Comparison of ENCODE assay signal across 33 cellular contexts in the genomic region with DNA sequence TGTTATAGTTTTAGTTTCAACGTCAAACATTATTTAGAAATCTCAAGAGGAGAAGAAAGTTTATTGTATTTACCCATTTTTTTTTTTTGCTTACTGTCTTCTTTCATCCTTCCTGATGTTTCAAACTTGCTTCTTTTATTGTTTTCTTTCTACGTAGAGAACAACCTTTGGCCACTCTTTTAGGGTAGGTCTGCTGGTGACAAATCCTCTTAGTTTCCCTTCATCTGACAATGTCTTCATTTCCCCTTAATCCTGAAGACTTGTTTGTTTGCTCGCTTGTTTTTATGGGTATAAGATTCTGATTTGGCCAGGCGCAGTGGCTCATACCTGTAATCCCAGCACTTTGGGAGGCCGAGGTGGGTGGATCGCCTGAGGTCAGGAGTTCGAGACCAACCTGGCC.
"Had no signal": no experiment of that assay in that cellular context is flagged by ENCODE, and none has a peak within 500 bp of the region (broad histone marks: within the 10 kb centered on the region; RNA-seq: fewer than 3 reads in every experiment).

No MANE protein-coding gene starts in this region.

- DNase-seq: activated CD4-positive, alpha-beta memory T cell treated with anti-CD3 and anti-CD28 coated beads for 36 hours; activated CD4-positive, alpha-beta T cell treated with anti-CD3 and anti-CD28 coated beads for 36 hours; activated CD4-positive, alpha-beta T cell treated with anti-CD3 and anti-CD28 coated beads, Interleukin-2, amount 10 ng/mL, durations not matched to agents 24 days and 14 days; activated CD4-positive, CD25-positive, alpha-beta regulatory T cell; activated CD4-positive, CD25-positive, alpha-beta regulatory T cell treated with anti-CD3 and anti-CD28 coated beads, Interleukin-2, amount 50 U/mL, for 72 hours; activated CD8-positive, alpha-beta memory T cell treated with anti-CD3 and anti-CD28 coated beads, Interleukin-2, amount 10 ng/mL, durations not matched to agents 7 days and 5 days; activated CD8-positive, alpha-beta memory T cell treated with anti-CD3 and anti-CD28 coated beads, Interleukin-2, amount 50 U/mL, for 4 hours; activated CD8-positive, alpha-beta T cell treated with anti-CD3 and anti-CD28 coated beads, Interleukin-2, amount 10 ng/mL, durations not matched to agents 7 days and 5 days; activated effector memory CD4-positive, alpha-beta T cell treated with anti-CD3 and anti-CD28 coated beads, Interleukin-2, amount 50 U/mL, for 16 hours; activated naive CD4-positive, alpha-beta T cell treated with anti-CD3 and anti-CD28 coated beads for 36 hours; activated naive CD8-positive, alpha-beta T cell treated with anti-CD3 and anti-CD28 coated beads for 36 hours; activated naive CD8-positive, alpha-beta T cell treated with anti-CD3 and anti-CD28 coated beads, Interleukin-2, amount 50 U/mL, for 24 hours; activated T-cell treated with anti-CD3 and anti-CD28 coated beads, Interleukin-2, amount 50 U/mL, for 1 hour; activated T-cell treated with anti-CD3 and anti-CD28 coated beads, Interleukin-2, amount 50 U/mL, for 48 hours; adrenal gland; amygdala; aorta; body of pancreas; caudate nucleus; cerebellar nuclear complex; dorsolateral prefrontal cortex; effector memory CD4-positive, alpha-beta T cell; endodermal cell; foreskin fibroblast; T-helper 1 cell; T-helper 17 cell had no signal

- ATAC-seq: activated CD4-positive, alpha-beta T cell treated with anti-CD3 and anti-CD28 coated beads for 36 hours; activated CD8-positive, alpha-beta memory T cell treated with anti-CD3 and anti-CD28 coated beads, Interleukin-2, amount 10 ng/mL, durations not matched to agents 7 days and 5 days; activated CD8-positive, alpha-beta T cell treated with anti-CD3 and anti-CD28 coated beads, Interleukin-2, amount 10 ng/mL, durations not matched to agents 7 days and 5 days; activated naive CD8-positive, alpha-beta T cell treated with anti-CD3 and anti-CD28 coated beads, Interleukin-2, amount 50 U/mL, for 24 hours; body of pancreas; esophagus mucosa; T-helper 17 cell had no signal

- H3K9me3 Mint-ChIP-seq: activated CD4-positive, alpha-beta memory T cell treated with anti-CD3 and anti-CD28 coated beads for 36 hours; activated CD4-positive, alpha-beta T cell treated with anti-CD3 and anti-CD28 coated beads, Interleukin-2, amount 10 ng/mL, durations not matched to agents 24 days and 14 days; activated naive CD4-positive, alpha-beta T cell treated with anti-CD3 and anti-CD28 coated beads for 36 hours; activated naive CD4-positive, alpha-beta T cell treated with anti-CD3 and anti-CD28 coated beads, Interleukin-2, amount 50 U/mL, for 24 hours; activated naive CD8-positive, alpha-beta T cell treated with anti-CD3 and anti-CD28 coated beads for 36 hours; activated naive CD8-positive, alpha-beta T cell treated with anti-CD3 and anti-CD28 coated beads, Interleukin-2, amount 50 U/mL, for 24 hours; activated T-helper 1 cell treated with anti-CD3 and anti-CD28 coated beads, Interleukin-12 subunit alpha, Interleukin-12 subunit beta, Interleukin-2, Interleukin-4 antibody, amounts not matched to agents 30 ng/mL and 10 ng/mL and 1 ng/mL, durations not matched to agents 14 hours and 24 hours and 36 hours; activated T-helper 2 cell treated with anti-CD3 and anti-CD28 coated beads, Interferon-gamma antibody, Interleukin-2, Interleukin-4, amounts not matched to agents 10 μg/mL and 5 μg/mL and 100 μg/mL, durations not matched to agents 14 hours and 24 hours and 36 hours; endodermal cell; T-helper 2 cell treated with Interferon-gamma antibody and Interleukin-4, amounts not matched to agents 5 μg/mL and 100 μg/mL, for 36 hours had no signal

- H3K4me3 Mint-ChIP-seq: activated CD4-positive, alpha-beta memory T cell treated with anti-CD3 and anti-CD28 coated beads for 36 hours; activated CD4-positive, alpha-beta T cell treated with anti-CD3 and anti-CD28 coated beads for 36 hours; activated CD4-positive, alpha-beta T cell treated with anti-CD3 and anti-CD28 coated beads, Interleukin-2, amount 10 ng/mL, durations not matched to agents 24 days and 14 days; activated CD8-positive, alpha-beta memory T cell treated with anti-CD3 and anti-CD28 coated beads, Interleukin-2, amount 10 ng/mL, durations not matched to agents 7 days and 5 days; activated CD8-positive, alpha-beta T cell treated with anti-CD3 and anti-CD28 coated beads, Interleukin-2, amount 10 ng/mL, durations not matched to agents 7 days and 5 days; activated naive CD4-positive, alpha-beta T cell treated with anti-CD3 and anti-CD28 coated beads for 36 hours; activated naive CD4-positive, alpha-beta T cell treated with anti-CD3 and anti-CD28 coated beads, Interleukin-2, amount 50 U/mL, for 24 hours; activated naive CD8-positive, alpha-beta T cell treated with anti-CD3 and anti-CD28 coated beads for 36 hours; activated naive CD8-positive, alpha-beta T cell treated with anti-CD3 and anti-CD28 coated beads, Interleukin-2, amount 50 U/mL, for 24 hours; activated T-helper 1 cell treated with anti-CD3 and anti-CD28 coated beads, Interleukin-12 subunit alpha, Interleukin-12 subunit beta, Interleukin-2, Interleukin-4 antibody, amounts not matched to agents 30 ng/mL and 10 ng/mL and 1 ng/mL, durations not matched to agents 14 hours and 24 hours and 36 hours; dendritic cell treated with granulocyte-macrophage colony-stimulating factor and Interleukin-4, amounts not matched to agents 40 ng/mL and 50 ng/mL, for 4 days; endodermal cell; T-helper 17 cell; T-helper 2 cell treated with Interferon-gamma antibody and Interleukin-4, amounts not matched to agents 5 μg/mL and 100 μg/mL, for 36 hours had no signal

- H3K27me3 Mint-ChIP-seq: activated CD4-positive, alpha-beta T cell treated with anti-CD3 and anti-CD28 coated beads for 36 hours; activated naive CD4-positive, alpha-beta T cell treated with anti-CD3 and anti-CD28 coated beads, Interleukin-2, amount 50 U/mL, for 24 hours; activated naive CD8-positive, alpha-beta T cell treated with anti-CD3 and anti-CD28 coated beads for 36 hours; dendritic cell treated with granulocyte-macrophage colony-stimulating factor and Interleukin-4, amounts not matched to agents 40 ng/mL and 50 ng/mL, for 4 days had no signal

- H3K4me3 ChIP-seq: adrenal gland, body of pancreas, coronary artery, dorsolateral prefrontal cortex had no signal

- H3K9me3 ChIP-seq: adrenal gland, body of pancreas had no signal

- H3K36me3 ChIP-seq: adrenal gland had no signal

- H3K27ac Mint-ChIP-seq: activated CD4-positive, alpha-beta memory T cell treated with anti-CD3 and anti-CD28 coated beads for 36 hours; activated CD4-positive, alpha-beta T cell treated with anti-CD3 and anti-CD28 coated beads for 36 hours; activated CD4-positive, alpha-beta T cell treated with anti-CD3 and anti-CD28 coated beads, Interleukin-2, amount 10 ng/mL, durations not matched to agents 24 days and 14 days; activated CD8-positive, alpha-beta memory T cell treated with anti-CD3 and anti-CD28 coated beads, Interleukin-2, amount 10 ng/mL, durations not matched to agents 7 days and 5 days; activated CD8-positive, alpha-beta T cell treated with anti-CD3 and anti-CD28 coated beads, Interleukin-2, amount 10 ng/mL, durations not matched to agents 7 days and 5 days; activated naive CD4-positive, alpha-beta T cell treated with anti-CD3 and anti-CD28 coated beads for 36 hours; activated naive CD4-positive, alpha-beta T cell treated with anti-CD3 and anti-CD28 coated beads, Interleukin-2, amount 50 U/mL, for 24 hours; activated naive CD8-positive, alpha-beta T cell treated with anti-CD3 and anti-CD28 coated beads for 36 hours; activated naive CD8-positive, alpha-beta T cell treated with anti-CD3 and anti-CD28 coated beads, Interleukin-2, amount 50 U/mL, for 24 hours; activated T-helper 1 cell treated with anti-CD3 and anti-CD28 coated beads, Interleukin-12 subunit alpha, Interleukin-12 subunit beta, Interleukin-2, Interleukin-4 antibody, amounts not matched to agents 30 ng/mL and 10 ng/mL and 1 ng/mL, durations not matched to agents 14 hours and 24 hours and 36 hours; activated T-helper 2 cell treated with anti-CD3 and anti-CD28 coated beads, Interferon-gamma antibody, Interleukin-2, Interleukin-4, amounts not matched to agents 10 μg/mL and 5 μg/mL and 100 μg/mL, durations not matched to agents 14 hours and 24 hours and 36 hours; endodermal cell; T-helper 17 cell; T-helper 2 cell treated with Interferon-gamma antibody and Interleukin-4, amounts not matched to agents 5 μg/mL and 100 μg/mL, for 36 hours had no signal

- H3K36me3 Mint-ChIP-seq: activated CD4-positive, alpha-beta memory T cell treated with anti-CD3 and anti-CD28 coated beads for 36 hours; activated naive CD4-positive, alpha-beta T cell treated with anti-CD3 and anti-CD28 coated beads, Interleukin-2, amount 50 U/mL, for 24 hours; activated naive CD8-positive, alpha-beta T cell treated with anti-CD3 and anti-CD28 coated beads for 36 hours had no signal
